9 cellular contexts compared by ENCODE assay signal in the genomic region with DNA sequence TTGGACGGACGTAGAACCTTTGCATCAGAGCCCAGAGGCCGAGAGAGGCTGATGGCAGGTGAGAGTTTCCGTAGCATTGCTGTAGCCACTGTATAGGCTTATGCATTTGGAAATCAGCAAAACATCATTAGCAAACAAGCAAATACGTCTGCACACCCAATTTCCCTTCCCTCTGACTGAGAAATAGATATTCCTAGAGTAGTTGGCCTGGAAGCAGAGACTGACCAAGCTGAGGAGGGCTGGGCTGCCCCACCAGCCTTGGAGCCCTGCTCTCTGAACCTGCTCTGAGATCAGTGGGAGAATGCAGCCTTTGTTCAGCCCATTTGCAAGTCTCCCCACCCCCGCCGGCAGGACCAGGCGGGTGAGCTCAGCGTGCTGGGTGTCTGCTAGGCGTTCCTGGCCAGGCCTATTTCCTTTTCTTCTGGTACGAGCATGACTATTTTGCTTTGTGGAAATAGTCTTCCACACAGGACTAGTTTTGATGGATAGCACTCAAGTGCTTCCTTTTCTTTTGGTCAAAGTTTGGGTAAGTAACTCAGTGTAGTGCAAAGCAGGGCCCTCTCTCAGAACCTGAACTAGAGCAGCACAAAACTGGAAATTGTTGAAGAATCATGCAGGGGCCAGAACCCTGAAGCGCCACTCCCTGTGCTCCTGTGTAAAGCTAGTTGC. TPM values are rescaled to one million over a fixed set of nuclear protein-coding genes. Genes with fewer than 3 reads are reported as not detected.
DNase-seq lines count a peak whose midpoint lies in the region; ATAC-seq and TF ChIP-seq lines count a peak whose summit lies in the region.
"Had no signal": no experiment of that assay in that cellular context is flagged by ENCODE, and none has a peak within 500 bp of the region (broad histone marks: within the 10 kb centered on the region; RNA-seq: fewer than 3 reads in every experiment).

No MANE protein-coding gene starts in this region.

- WGBS in hepatocyte (ENCODE audit: low lambda C conversion rate, missing lambda C conversion rate): 60% methylated on average over 12 of the region's 12 CpGs

- no peak for TF ChIP-seq CTCF in hepatocyte (IDR thresholded peaks at IDR 0.05; ENCODE audit: poor library complexity)

- peak overlapping the region; percentile 47 for H3K27ac ChIP-seq in HUES48 (ENCODE audit: low read depth, low read length)
- peak overlapping the region; percentile 51 for H3K27ac ChIP-seq in hepatocyte
- peak overlapping the region in 20 of 21 experiments; percentile 14 to 94 (median 83) for H3K27ac ChIP-seq in skin epidermis

- peak overlapping the region; percentile 18; the same call in 1 of the 2 replicates for H3K9ac ChIP-seq in HUES48 (ENCODE audit: low read depth, low read length)

- H3K4me2 ChIP-seq in hepatocyte: peak overlapping the region; percentile 2

- H3K27me3 ChIP-seq in HUES48 (ENCODE audit: control insufficient read depth, insufficient read depth, low read length) (no peaks in the 10 kb centered on the region), hepatocyte (no peaks in the 10 kb centered on the region)

- DNase-seq in activated effector memory CD4-positive, alpha-beta T cell treated with anti-CD3 and anti-CD28 coated beads, Interleukin-2, amount 50 U/mL, for 16 hours: peak; percentile 78
- DNase-seq in hepatocyte (ENCODE audit: low spot score) (peak; percentile 46), activated gamma-delta T cell (lab: John Stamatoyannopoulos, UW) (no peak), NCI-H82 treated with DMSO at 0.1 percent for 48 hours (lab: John Stamatoyannopoulos, UW; ENCODE audit: unreplicated experiment) (no peak)

- H2AFZ ChIP-seq in hepatocyte: peak overlapping the region; percentile 18

- H4K20me1 ChIP-seq in hepatocyte (ENCODE audit: insufficient read depth, poor library complexity, severe bottlenecking): no peaks in the 10 kb centered on the region

- H3K79me2 ChIP-seq in hepatocyte: no peaks in the 10 kb centered on the region

- H3K9me2 ChIP-seq in hepatocyte (replicated peaks; ENCODE audit: insufficient read depth): no peaks in the 10 kb centered on the region

- peaks cover 36% of the 10 kb centered on the region for H3K4me1 ChIP-seq in HUES48 (ENCODE audit: control insufficient read depth, insufficient read depth, low read length)
- H3K4me1 ChIP-seq in hepatocyte (ENCODE audit: insufficient read depth): peaks cover 12% of the 10 kb centered on the region

- H3K4me3 ChIP-seq in HUES48 (ENCODE audit: low read depth, low read length): peak overlapping the region; percentile 22; the same call in 1 of the 2 replicates
- H3K4me3 ChIP-seq in hepatocyte: no peak overlapping the region
- H3K4me3 ChIP-seq in skin epidermis: no peak overlapping the region

- ATAC-seq in HG02852 (IDR thresholded peaks at IDR 0.05; ENCODE audit: unreplicated experiment) (no peak), GM18520 (IDR thresholded peaks at IDR 0.05; ENCODE audit: unreplicated experiment) (no peak)

- H3K9me3 ChIP-seq in HUES48 (ENCODE audit: control insufficient read depth, insufficient read depth, low read length) (0 out of 2 replicates have a peak, but pooled peaks cover 3% of the 10 kb centered on the region), hepatocyte (ENCODE audit: low read depth) (no peaks in the 10 kb centered on the region)

- no peaks in the 10 kb centered on the region for H3K36me3 ChIP-seq in HUES48 (ENCODE audit: control insufficient read depth, insufficient read depth, low read length)
- H3K36me3 ChIP-seq in hepatocyte (replicated peaks; ENCODE audit: insufficient read depth, low read depth): no peaks in the 10 kb centered on the region

RNA-seq across cellular contexts. Expression of a gene that starts 21.9 kb away (rescaled TPM):
- total RNA-seq in hepatocyte: 60.3 and 60.7 TPM in 2 replicates
- polyA plus RNA-seq in hepatocyte: 64.6 and 66.0 TPM in 2 replicates

RNA-seq across cellular contexts. Expression of a gene that starts 56.9 kb away (rescaled TPM):
- 2.2 and 3.8 TPM in 2 replicates for total RNA-seq in hepatocyte
- polyA plus RNA-seq in hepatocyte: 2.6 and 4.8 TPM in 2 replicates
- total RNA-seq: activated CD8-positive, alpha-beta memory T cell treated with anti-CD3 and anti-CD28 coated beads for 36 hours had no signal

Comparison
In these comparisons a context has a peak if more than half of its experiments do, and no peak if none do; other contexts are left out.
1. DNase-seq: peak in activated effector memory CD4-positive, alpha-beta T cell treated with anti-CD3 and anti-CD28 coated beads, Interleukin-2, amount 50 U/mL, for 16 hours (single experiment) and hepatocyte (single experiment); none in activated gamma-delta T cell (single experiment) and NCI-H82 treated with DMSO at 0.1 percent for 48 hours (single experiment).
2. Peak in every context shown above with its lines, with median percentiles within 50 percentile points of each other: H3K27ac ChIP-seq.